Comparison of ENCODE assay signal across 10 cellular contexts in the genomic region with DNA sequence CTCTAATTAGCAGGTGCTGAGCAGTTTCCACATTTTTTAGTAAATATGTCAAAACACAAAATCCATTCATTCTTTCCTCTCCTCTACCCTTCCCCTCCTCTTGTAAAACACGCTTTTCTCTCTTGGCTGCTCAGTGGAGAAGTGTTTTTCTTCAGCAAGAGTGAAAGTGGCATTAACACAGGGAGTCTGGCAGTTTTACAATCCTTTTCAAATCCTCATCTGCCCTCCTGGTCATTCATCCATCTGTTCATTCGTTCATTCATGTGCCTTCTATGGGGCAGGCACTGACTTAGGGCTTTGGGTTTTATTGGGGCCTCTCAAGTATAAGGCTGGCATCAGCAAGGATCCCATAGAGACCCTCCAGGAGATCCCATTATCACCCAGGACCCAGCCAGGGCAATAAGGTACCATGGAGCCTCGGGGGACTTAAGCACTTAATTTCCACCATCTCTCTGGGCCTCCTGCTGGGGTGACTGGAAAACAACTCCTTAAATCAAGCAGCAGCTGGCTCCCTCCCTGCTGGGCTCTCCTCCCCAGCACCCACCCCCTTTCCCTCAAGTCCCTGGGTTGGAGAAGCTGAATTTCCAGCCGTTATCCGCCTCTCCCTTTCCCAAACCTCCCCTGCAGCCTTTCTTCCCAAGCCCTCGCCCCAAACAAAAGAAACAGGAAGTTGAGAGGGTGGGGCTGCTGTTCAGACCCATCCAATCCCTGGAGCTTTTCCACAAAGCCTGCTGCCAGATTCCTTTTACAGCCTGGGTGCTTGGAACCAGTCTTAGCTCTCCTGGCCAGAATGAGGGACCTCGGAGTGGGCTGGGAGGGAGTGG. TPM values are rescaled to one million over a fixed set of nuclear protein-coding genes. Genes with fewer than 3 reads are reported as not detected.
DNase-seq lines count a peak whose midpoint lies in the region; ATAC-seq and TF ChIP-seq lines count a peak whose summit lies in the region.
"Had no signal": no experiment of that assay in that cellular context is flagged by ENCODE, and none has a peak within 500 bp of the region (broad histone marks: within the 10 kb centered on the region; RNA-seq: fewer than 3 reads in every experiment).

No MANE protein-coding gene starts in this region.

- DNase-seq in DMS153 (lab: John Stamatoyannopoulos, UW): peak; percentile 93
- peak; percentile 88 for DNase-seq in NCI-H2171 (lab: John Stamatoyannopoulos, UW)
- peak in 4 of 10 donors; percentile 12 to 48 (median 35) for DNase-seq in dorsolateral prefrontal cortex
- DNase-seq in activated CD4-positive, alpha-beta T cell treated with anti-CD3 and anti-CD28 coated beads for 4 hours: no peak
- DNase-seq in CD4-positive, alpha-beta memory T cell: no peak

- peaks cover 26% of the 10 kb centered on the region for H3K4me1 ChIP-seq in mesodermal cell (ENCODE audit: control insufficient read depth, insufficient read depth, low read length, poor library complexity, severe bottlenecking)
- peaks cover 20% of the 10 kb centered on the region for H3K4me1 ChIP-seq in CD4-positive, alpha-beta memory T cell (ENCODE audit: insufficient read depth, low read length)

- H3K27ac ChIP-seq in dorsolateral prefrontal cortex: peak overlapping the region in 44 of 59 donors; percentile 16 to 80 (median 63)
- H3K27ac ChIP-seq in mesodermal cell (ENCODE audit: low read depth, low read length, severe bottlenecking): peak overlapping the region; percentile 60
- H3K27ac ChIP-seq in CD4-positive, alpha-beta memory T cell (ENCODE audit: low read depth, low read length): no peak overlapping the region

- 31 to 35% methylated on average over 3 to 4 of the region's 7 CpGs for WGBS in mesodermal cell (ENCODE audit: insufficient coverage in 2 of 2), 2 experiments

- H3K27me3 ChIP-seq in dorsolateral prefrontal cortex: no peaks in the 10 kb centered on the region
- H3K27me3 ChIP-seq in CD4-positive, alpha-beta memory T cell (ENCODE audit: insufficient read depth, low read length): no peaks in the 10 kb centered on the region

- H3K4me3 ChIP-seq in dorsolateral prefrontal cortex: peak overlapping the region in 2 of 59 donors; percentile 6 to 7
- no peak overlapping the region for H3K4me3 ChIP-seq in mesodermal cell (ENCODE audit: extremely low read depth, insufficient read depth, low read length, poor library complexity, severe bottlenecking)
- H3K4me3 ChIP-seq in CD4-positive, alpha-beta memory T cell (ENCODE audit: low read length in 2 of 2): no peak overlapping the region

- POLR2A ChIA-PET in CD4-positive, alpha-beta memory T cell (lab: Charles Lee; ENCODE audit: partially characterized antibody): interaction anchor here (1.3 kb wide), 1 partner anchor 13 kb away, joined by 4 read pairs; no protein-coding TSS in a partner anchor

- intact Hi-C loops in dorsolateral prefrontal cortex (cut with DNase I): no loop called here
- intact Hi-C loops in CD4-positive, alpha-beta memory T cell (cut with micrococcal nuclease): no loop called here

- no peaks in the 10 kb centered on the region for H3K36me3 Mint-ChIP-seq in CD4-positive, alpha-beta memory T cell

- no peaks in the 10 kb centered on the region for H3K9me3 ChIP-seq in mesodermal cell (ENCODE audit: control insufficient read depth, low read length)
- no peaks in the 10 kb centered on the region for H3K9me3 ChIP-seq in CD4-positive, alpha-beta memory T cell (ENCODE audit: control insufficient read depth in 1 of 2, low read length in 2 of 2)

- peaks cover 18% of the 10 kb centered on the region for H3K36me3 ChIP-seq in mesodermal cell (ENCODE audit: control insufficient read depth, insufficient read depth, low read length)
- H3K36me3 ChIP-seq in CD4-positive, alpha-beta memory T cell (ENCODE audit: insufficient read depth, low read length): no peaks in the 10 kb centered on the region

- H3K27me3 Mint-ChIP-seq in CD4-positive, alpha-beta memory T cell: peaks cover 0 to 2% of the 10 kb centered on the region in 2 donors

- CTCF ChIA-PET in CD4-positive, alpha-beta memory T cell (lab: Charles Lee; ENCODE audit: partially characterized antibody): no interaction called here

- H3K9me3 Mint-ChIP-seq in CD4-positive, alpha-beta memory T cell: peaks cover 0 to 3% (median 0%) of the 10 kb centered on the region in 8 donors

- ATAC-seq in HG02981 (IDR thresholded peaks at IDR 0.05; ENCODE audit: unreplicated experiment) (no peak), HG03196 (IDR thresholded peaks at IDR 0.05; ENCODE audit: unreplicated experiment) (no peak)

- no peak for TF ChIP-seq CTCF in dorsolateral prefrontal cortex (IDR thresholded peaks at IDR 0.05 in 54 of 56, conservative IDR thresholded peaks at IDR 0.05 in 2 of 56; ENCODE audit: low read depth in 1 of 56, partially characterized antibody in 56 of 56)

- H3K27ac Mint-ChIP-seq in CD4-positive, alpha-beta memory T cell: no peak overlapping the region

- peaks cover 8 to 29% (median 22%) of the 10 kb centered on the region in 4 donors for H3K4me1 Mint-ChIP-seq in CD4-positive, alpha-beta memory T cell

- H3K4me3 Mint-ChIP-seq in CD4-positive, alpha-beta memory T cell: no peak overlapping the region

RNA-seq across cellular contexts. Expression of gene MARCHF4, which starts 32.6 kb away (rescaled TPM):
- total RNA-seq in dorsolateral prefrontal cortex: 10 to 100 TPM in 26 of 120 experiments, 1 to 10 TPM in 94; 2.2 to 16.2 (median 8.2) TPM
- 17.2 TPM for polyA plus RNA-seq in mesodermal cell (2013, experiment 1 of 2)
- 13.4 TPM for polyA plus RNA-seq in mesodermal cell (2013, experiment 2 of 2)
- total RNA-seq in CD4-positive, alpha-beta memory T cell: not detected
- polyA plus RNA-seq in CD4-positive, alpha-beta memory T cell: not detected
- total RNA-seq: T-helper 1 cell treated with Interleukin-12 subunit alpha and Interleukin-12 subunit beta and Interleukin-4 antibody, amounts not matched to agents 30 ng/mL and 1 ng/mL, for 36 hours had no signal
- polyA plus RNA-seq: esophagus had no signal

Comparison
In these comparisons a context has a peak if more than half of its experiments do, and no peak if none do; other contexts are left out.
1. DNase-seq: peak in DMS153 (single experiment) and NCI-H2171 (single experiment); none in activated CD4-positive, alpha-beta T cell treated with anti-CD3 and anti-CD28 coated beads for 4 hours (0 of 2) and CD4-positive, alpha-beta memory T cell (0 of 5).